1 cellular context compared by ENCODE assay signal in genomic region chr3:119660474-119661150, GRCh38.
A peak's percentile ranks its signal among the peaks of the same experiment; 100 is the strongest.
TF ChIP-seq lines count a peak whose summit lies in the region.

TSS of gene POPDC2 (minus strand) at chr3:119660589. CDS start at chr3:119660423, 166 bp downstream.

TF ChIP-seq in SK-N-SH treated with all-trans-retinoic acid at 6 μM for 48 hours, 23 proteins besides CTCF, POLR2A, EP300 and RAD21 (continued from another document):
- TF ChIP-seq POU6F1 (CRISPR knock-in tag; IDR thresholded peaks at IDR 0.05; ENCODE audit: borderline replicate concordance, low read depth) (peak; percentile 22; the same call in 1 of the 2 replicates), ZNF565 (CRISPR knock-in tag; conservative IDR thresholded peaks at IDR 0.05; ENCODE audit: low read depth) (no peak), ISL1 (CRISPR knock-in tag; IDR thresholded peaks at IDR 0.05) (peak; percentile 99), RARB (CRISPR knock-in tag; IDR thresholded peaks at IDR 0.05) (peak; percentile 59; the same call in 1 of the 2 replicates), PPARA (CRISPR knock-in tag; IDR thresholded peaks at IDR 0.05; ENCODE audit: borderline replicate concordance) (no peak), BACH2 (CRISPR knock-in tag; IDR thresholded peaks at IDR 0.05; ENCODE audit: borderline replicate concordance) (no peak), CSDC2 (CRISPR knock-in tag; IDR thresholded peaks at IDR 0.05) (peak; percentile 90)
